Comparison of ENCODE assay signal across 1 cellular context in the genomic region with DNA sequence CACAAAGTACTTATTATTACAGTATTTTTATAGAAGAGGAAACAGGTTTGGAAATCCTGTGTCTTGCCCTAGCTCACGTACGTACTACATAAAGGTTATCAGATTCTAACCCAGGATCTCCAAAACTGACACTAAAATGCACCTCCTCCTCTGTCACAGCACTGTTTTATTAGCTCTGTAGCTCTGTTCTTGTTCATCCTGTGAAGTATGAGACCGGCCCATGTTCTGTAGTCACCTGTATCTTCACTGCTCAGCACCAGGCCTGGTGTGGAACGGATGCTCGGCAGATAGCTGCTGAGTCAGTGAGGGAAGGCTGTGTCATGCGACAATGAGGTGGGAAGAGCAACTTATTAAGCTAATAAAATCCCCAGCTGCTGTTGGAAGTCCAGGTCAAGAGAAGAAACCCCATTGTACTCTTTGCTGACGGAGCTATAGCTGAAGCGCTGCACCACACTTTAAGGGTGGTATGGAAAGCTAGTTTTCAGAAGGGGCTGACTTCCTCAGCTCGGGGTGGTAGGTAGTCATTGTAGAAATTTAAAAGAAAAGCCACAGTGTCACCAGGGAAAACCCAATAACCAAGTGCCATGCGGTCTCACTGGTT.
TF ChIP-seq lines count a peak whose summit lies in the region.

No MANE protein-coding gene starts in this region.

TF ChIP-seq in GM12878, 131 proteins besides CTCF, POLR2A, EP300 and RAD21 (continued from another document):
- TF ChIP-seq, protein P1, sequence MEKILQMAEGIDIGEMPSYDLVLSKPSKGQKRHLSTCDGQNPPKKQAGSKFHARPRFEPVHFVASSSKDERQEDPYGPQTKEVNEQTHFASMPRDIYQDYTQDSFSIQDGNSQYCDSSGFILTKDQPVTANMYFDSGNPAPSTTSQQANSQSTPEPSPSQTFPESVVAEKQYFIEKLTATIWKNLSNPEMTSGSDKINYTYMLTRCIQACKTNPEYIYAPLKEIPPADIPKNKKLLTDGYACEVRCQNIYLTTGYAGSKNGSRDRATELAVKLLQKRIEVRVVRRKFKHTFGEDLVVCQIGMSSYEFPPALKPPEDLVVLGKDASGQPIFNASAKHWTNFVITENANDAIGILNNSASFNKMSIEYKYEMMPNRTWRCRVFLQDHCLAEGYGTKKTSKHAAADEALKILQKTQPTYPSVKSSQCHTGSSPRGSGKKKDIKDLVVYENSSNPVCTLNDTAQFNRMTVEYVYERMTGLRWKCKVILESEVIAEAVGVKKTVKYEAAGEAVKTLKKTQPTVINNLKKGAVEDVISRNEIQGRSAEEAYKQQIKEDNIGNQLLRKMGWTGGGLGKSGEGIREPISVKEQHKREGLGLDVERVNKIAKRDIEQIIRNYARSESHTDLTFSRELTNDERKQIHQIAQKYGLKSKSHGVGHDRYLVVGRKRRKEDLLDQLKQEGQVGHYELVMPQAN (conservative IDR thresholded peaks at IDR 0.05): no peak
